ENCODE assay signal across 9 cellular contexts in genomic region chr1:246725191-246725590, GRCh38. TPM values are rescaled to one million over a fixed set of nuclear protein-coding genes. Genes with fewer than 3 reads are reported as not detected.
A peak's percentile ranks its signal among the peaks of the same experiment; 100 is the strongest.
DNase-seq lines count a peak whose midpoint lies in the region; ATAC-seq and TF ChIP-seq lines count a peak whose summit lies in the region.
"Had no signal": no experiment of that assay in that cellular context is flagged by ENCODE, and none has a peak within 500 bp of the region (broad histone marks: within the 10 kb centered on the region; RNA-seq: fewer than 3 reads in every experiment).

No MANE protein-coding gene starts in this region.

- peaks cover 28% of the 10 kb centered on the region for H3K36me3 Mint-ChIP-seq in activated naive CD4-positive, alpha-beta T cell treated with anti-CD3 and anti-CD28 coated beads, Interleukin-2, amount 50 U/mL, for 24 hours
- peaks cover 36 to 42% of the 10 kb centered on the region in 2 donors for H3K36me3 Mint-ChIP-seq in activated naive CD4-positive, alpha-beta T cell treated with anti-CD3 and anti-CD28 coated beads, Interleukin-2, amount 50 U/mL, for 72 hours
- peaks cover 22% of the 10 kb centered on the region for H3K36me3 Mint-ChIP-seq in memory B cell

- H3K27ac ChIP-seq in adrenal gland (peak overlapping the region; percentile 78 to 92 (median 85)), upper lobe of right lung (peak overlapping the region; percentile 83)

- peaks cover 5% of the 10 kb centered on the region for H3K4me1 Mint-ChIP-seq in activated naive CD4-positive, alpha-beta T cell treated with anti-CD3 and anti-CD28 coated beads, Interleukin-2, amount 50 U/mL, for 24 hours
- H3K4me1 Mint-ChIP-seq in memory B cell = peaks cover 7% of the 10 kb centered on the region

- TF ChIP-seq CTCF in adrenal gland (IDR thresholded peaks at IDR 0.05) (no peak), upper lobe of right lung (IDR thresholded peaks at IDR 0.05) (no peak)

- no peak for ATAC-seq in activated naive CD4-positive, alpha-beta T cell treated with anti-CD3 and anti-CD28 coated beads, Interleukin-2, amount 50 U/mL, for 72 hours
- ATAC-seq in memory B cell (ENCODE audit: low read depth) (no peak), upper lobe of right lung (no peak), esophagus mucosa (no peak)

- H3K27me3 ChIP-seq in adrenal gland (no peaks in the 10 kb centered on the region), upper lobe of right lung (no peaks in the 10 kb centered on the region)

- peak overlapping the region in 2 of 4 donors; percentile 82 to 88 for H3K4me3 ChIP-seq in adrenal gland
- H3K4me3 ChIP-seq in upper lobe of right lung = peak overlapping the region; percentile 91

- TF ChIP-seq POLR2A in adrenal gland (IDR thresholded peaks at IDR 0.05) = peak in 1 of 2 donors; percentile 11

- WGBS in adrenal gland, 4 donors = 45 to 49% (median 47%) methylated on average over 9 of the region's 9 CpGs

- no peak for DNase-seq in activated naive CD4-positive, alpha-beta T cell treated with anti-CD3 and anti-CD28 coated beads, Interleukin-2, amount 50 U/mL, for 72 hours (ENCODE audit: low spot score in 2 of 2)
- no peak for DNase-seq in adrenal gland
- no peak for DNase-seq in memory B cell (ENCODE audit: low spot score in 2 of 2)
- no peak for DNase-seq in upper lobe of right lung
- DNase-seq in DMS153 (lab: John Stamatoyannopoulos, UW) = no peak
- no peak for DNase-seq in NOMO-1 treated with dmso at 0.1 percent for 144 hours (lab: John Stamatoyannopoulos, UW; ENCODE audit: unreplicated experiment)
- DNase-seq: NCI-H1048 had no signal

- H3K36me3 ChIP-seq in adrenal gland (replicated peaks in 1 of 2) = peaks cover 0 to 18% of the 10 kb centered on the region in 2 donors
- peaks cover 22% of the 10 kb centered on the region for H3K36me3 ChIP-seq in upper lobe of right lung

- peaks cover 7% of the 10 kb centered on the region for H3K27me3 Mint-ChIP-seq in activated naive CD4-positive, alpha-beta T cell treated with anti-CD3 and anti-CD28 coated beads, Interleukin-2, amount 50 U/mL, for 24 hours
- H3K27me3 Mint-ChIP-seq in memory B cell = no peaks in the 10 kb centered on the region

- peak overlapping the region; percentile 84 for H3K4me3 Mint-ChIP-seq in activated naive CD4-positive, alpha-beta T cell treated with anti-CD3 and anti-CD28 coated beads, Interleukin-2, amount 50 U/mL, for 24 hours
- peak overlapping the region; percentile 83 for H3K4me3 Mint-ChIP-seq in memory B cell

- H3K4me1 ChIP-seq in adrenal gland (replicated peaks in 1 of 2) (peaks cover 25 to 38% of the 10 kb centered on the region in 2 donors), upper lobe of right lung (peaks cover 13% of the 10 kb centered on the region)

- no peak overlapping the region for H3K27ac Mint-ChIP-seq in activated naive CD4-positive, alpha-beta T cell treated with anti-CD3 and anti-CD28 coated beads, Interleukin-2, amount 50 U/mL, for 24 hours
- H3K27ac Mint-ChIP-seq in activated naive CD4-positive, alpha-beta T cell treated with anti-CD3 and anti-CD28 coated beads, Interleukin-2, amount 50 U/mL, for 72 hours = peak overlapping the region in 1 of 2 donors; percentile 67
- peak overlapping the region; percentile 26 for H3K27ac Mint-ChIP-seq in memory B cell

- intact Hi-C loops in adrenal gland (cut with DNase I) = no loop called here
- intact Hi-C loops in upper lobe of right lung (cut with DNase I) = no loop called here

- H3K9me3 Mint-ChIP-seq in activated naive CD4-positive, alpha-beta T cell treated with anti-CD3 and anti-CD28 coated beads, Interleukin-2, amount 50 U/mL, for 24 hours = peaks cover 16% of the 10 kb centered on the region
- peaks cover 2 to 22% of the 10 kb centered on the region in 2 donors for H3K9me3 Mint-ChIP-seq in activated naive CD4-positive, alpha-beta T cell treated with anti-CD3 and anti-CD28 coated beads, Interleukin-2, amount 50 U/mL, for 72 hours
- H3K9me3 Mint-ChIP-seq in memory B cell = peaks cover 17% of the 10 kb centered on the region

- H3K9me3 ChIP-seq in adrenal gland (replicated peaks in 1 of 3) (no peaks in the 10 kb centered on the region), upper lobe of right lung (no peaks in the 10 kb centered on the region)

RNA-seq across cellular contexts. Expression of gene SCCPDH, which starts 1.0 kb away (rescaled TPM):
- 10 to 100 TPM; 13.5 to 32.3 TPM for total RNA-seq in activated naive CD4-positive, alpha-beta T cell treated with anti-CD3 and anti-CD28 coated beads, Interleukin-2, amount 50 U/mL, for 72 hours
- total RNA-seq in adrenal gland = 100 to 1,000 TPM in 1 of 8 donors, 10 to 100 TPM in 7; 34.2 to 108 (median 60.7) TPM
- polyA plus RNA-seq in adrenal gland = 100 to 1,000 TPM in 1 of 3 donors, 10 to 100 TPM in 2; 12.0 to 116 (median 27.6) TPM
- 23.4 TPM for total RNA-seq in upper lobe of right lung
- 2.8 TPM for total RNA-seq in esophagus mucosa
